8 cellular contexts compared by ENCODE assay signal in genomic region chr17:27379863-27380533, GRCh38.
A peak's percentile ranks its signal among the peaks of the same experiment; 100 is the strongest.
DNase-seq lines count a peak whose midpoint lies in the region; ATAC-seq, FAIRE-seq and TF ChIP-seq lines count a peak whose summit lies in the region.

No MANE protein-coding gene starts in this region.

- no peak for FAIRE-seq in H54 (lab: Jason Lieb, UNC)

- H3K36me3 Mint-ChIP-seq in stimulated activated naive B cell treated with anti-CD40 and anti-IgM and Interleukin-4, amounts not matched to agents 10 μg/mL and 1 μg/mL and 100 μg/mL, for 72 hours = peaks cover 0 to 7% of the 10 kb centered on the region in 2 donors
- H3K36me3 Mint-ChIP-seq in effector memory CD8-positive, alpha-beta T cell (ENCODE audit: insufficient read depth) = no peaks in the 10 kb centered on the region
- peaks cover 8% of the 10 kb centered on the region for H3K36me3 Mint-ChIP-seq in activated CD8-positive, alpha-beta memory T cell treated with anti-CD3 and anti-CD28 coated beads, Interleukin-2, amount 10 ng/mL, durations not matched to agents 7 days and 5 days

- peak overlapping the region; percentile 78 for H3K4me2 ChIP-seq in skeletal muscle satellite cell (ENCODE audit: low read length)

- peaks cover 6 to 19% of the 10 kb centered on the region in 2 donors for H3K4me1 Mint-ChIP-seq in stimulated activated naive B cell treated with anti-CD40 and anti-IgM and Interleukin-4, amounts not matched to agents 10 μg/mL and 1 μg/mL and 100 μg/mL, for 72 hours
- H3K4me1 Mint-ChIP-seq in effector memory CD8-positive, alpha-beta T cell (ENCODE audit: low read depth in 2 of 2) = peaks cover 0 to 5% of the 10 kb centered on the region in 2 donors
- peaks cover 8% of the 10 kb centered on the region for H3K4me1 Mint-ChIP-seq in activated CD8-positive, alpha-beta memory T cell treated with anti-CD3 and anti-CD28 coated beads, Interleukin-2, amount 10 ng/mL, durations not matched to agents 7 days and 5 days

- DNase-seq in H54 (ENCODE audit: insufficient read length, low spot score) (peak; percentile 33), anterior cingulate cortex (lab: John Stamatoyannopoulos, UW) (peak in 53 of 58 donors; percentile 9 to 80 (median 50)), hippocampal formation (lab: John Stamatoyannopoulos, UW) (peak; percentile 24 to 41), middle frontal gyrus (ENCODE audit: extremely low spot score, low spot score) (no peak)
- DNase-seq in stimulated activated naive B cell treated with anti-CD40 and anti-IgM and Interleukin-4, amounts not matched to agents 10 μg/mL and 1 μg/mL and 100 μg/mL, for 72 hours = no peak
- DNase-seq in effector memory CD8-positive, alpha-beta T cell = no peak
- no peak for DNase-seq in activated CD8-positive, alpha-beta memory T cell treated with anti-CD3 and anti-CD28 coated beads, Interleukin-2, amount 10 ng/mL, durations not matched to agents 7 days and 5 days

- H3K27me3 Mint-ChIP-seq in stimulated activated naive B cell treated with anti-CD40 and anti-IgM and Interleukin-4, amounts not matched to agents 10 μg/mL and 1 μg/mL and 100 μg/mL, for 72 hours = peaks cover 38 to 52% of the 10 kb centered on the region in 2 donors
- peaks cover 15 to 48% of the 10 kb centered on the region in 2 donors for H3K27me3 Mint-ChIP-seq in effector memory CD8-positive, alpha-beta T cell
- H3K27me3 Mint-ChIP-seq in activated CD8-positive, alpha-beta memory T cell treated with anti-CD3 and anti-CD28 coated beads, Interleukin-2, amount 10 ng/mL, durations not matched to agents 7 days and 5 days = peaks cover 30% of the 10 kb centered on the region

- peaks cover 45% of the 10 kb centered on the region for H3K4me1 ChIP-seq in skeletal muscle satellite cell (ENCODE audit: control insufficient read depth, insufficient read depth, low read length)

- peak overlapping the region; percentile 64 for H3K9ac ChIP-seq in skeletal muscle satellite cell (ENCODE audit: low read depth, low read length)

- ATAC-seq in stimulated activated naive B cell treated with anti-CD40 and anti-IgM and Interleukin-4, amounts not matched to agents 10 μg/mL and 1 μg/mL and 100 μg/mL, for 72 hours (replicated peaks) = no peak
- ATAC-seq in effector memory CD8-positive, alpha-beta T cell (replicated peaks) = no peak
- no peak for ATAC-seq in activated CD8-positive, alpha-beta memory T cell treated with anti-CD3 and anti-CD28 coated beads, Interleukin-2, amount 10 ng/mL, durations not matched to agents 7 days and 5 days

- peaks cover 8% of the 10 kb centered on the region for H3K27me3 ChIP-seq in skeletal muscle satellite cell (ENCODE audit: control insufficient read depth, insufficient read depth, low read length)

- H3K9me3 Mint-ChIP-seq in stimulated activated naive B cell treated with anti-CD40 and anti-IgM and Interleukin-4, amounts not matched to agents 10 μg/mL and 1 μg/mL and 100 μg/mL, for 72 hours = peaks cover 4% of the 10 kb centered on the region in 2 donors
- no peaks in the 10 kb centered on the region for H3K9me3 Mint-ChIP-seq in effector memory CD8-positive, alpha-beta T cell
- peaks cover 6% of the 10 kb centered on the region for H3K9me3 Mint-ChIP-seq in activated CD8-positive, alpha-beta memory T cell treated with anti-CD3 and anti-CD28 coated beads, Interleukin-2, amount 10 ng/mL, durations not matched to agents 7 days and 5 days (ENCODE audit: low read depth)

- CTCF ChIA-PET in activated CD8-positive, alpha-beta memory T cell treated with anti-CD3 and anti-CD28 coated beads, Interleukin-2, amount 10 ng/mL, durations not matched to agents 7 days and 5 days (lab: Charles Lee) = interaction anchor here (0.6 to 9.2 kb wide), 11 partner anchors 9 to 222 kb away, joined by 3 to 105 read pairs (median 4); no protein-coding TSS in a partner anchor

- no peaks in the 10 kb centered on the region for H3K36me3 ChIP-seq in skeletal muscle satellite cell (ENCODE audit: insufficient read depth, low read length)

- H3K4me3 Mint-ChIP-seq in stimulated activated naive B cell treated with anti-CD40 and anti-IgM and Interleukin-4, amounts not matched to agents 10 μg/mL and 1 μg/mL and 100 μg/mL, for 72 hours = no peak overlapping the region
- no peak overlapping the region for H3K4me3 Mint-ChIP-seq in effector memory CD8-positive, alpha-beta T cell
- no peak overlapping the region for H3K4me3 Mint-ChIP-seq in activated CD8-positive, alpha-beta memory T cell treated with anti-CD3 and anti-CD28 coated beads, Interleukin-2, amount 10 ng/mL, durations not matched to agents 7 days and 5 days

- H3K4me3 ChIP-seq in skeletal muscle satellite cell (ENCODE audit: low read length) = peak overlapping the region; percentile 36

- no peak overlapping the region for H3K27ac Mint-ChIP-seq in stimulated activated naive B cell treated with anti-CD40 and anti-IgM and Interleukin-4, amounts not matched to agents 10 μg/mL and 1 μg/mL and 100 μg/mL, for 72 hours
- no peak overlapping the region for H3K27ac Mint-ChIP-seq in effector memory CD8-positive, alpha-beta T cell
- H3K27ac Mint-ChIP-seq in activated CD8-positive, alpha-beta memory T cell treated with anti-CD3 and anti-CD28 coated beads, Interleukin-2, amount 10 ng/mL, durations not matched to agents 7 days and 5 days = no peak overlapping the region

- no peak for TF ChIP-seq POLR2A in H54 (IDR thresholded peaks at IDR 0.05; ENCODE audit: low read depth, low read length)

- H3K9me3 ChIP-seq in skeletal muscle satellite cell (replicated peaks; ENCODE audit: low read length) = no peaks in the 10 kb centered on the region

Comparison
In these comparisons a context has a peak if more than half of its experiments do, and no peak if none do; other contexts are left out.
1. DNase-seq: peak in H54 (single experiment), anterior cingulate cortex (53 of 58) and hippocampal formation (2 of 2); none in middle frontal gyrus (single experiment), stimulated activated naive B cell treated with anti-CD40 and anti-IgM and Interleukin-4, amounts not matched to agents 10 μg/mL and 1 μg/mL and 100 μg/mL, for 72 hours (single experiment), effector memory CD8-positive, alpha-beta T cell (0 of 3) and activated CD8-positive, alpha-beta memory T cell treated with anti-CD3 and anti-CD28 coated beads, Interleukin-2, amount 10 ng/mL, durations not matched to agents 7 days and 5 days (single experiment).